Comparison of ENCODE assay signal across 16 cellular contexts in genomic region chr3:14284694-14285404, GRCh38.
"Had no signal": no experiment of that assay in that cellular context is flagged by ENCODE, and none has a peak within 500 bp of the region (broad histone marks: within the 10 kb centered on the region; RNA-seq: fewer than 3 reads in every experiment).

No MANE protein-coding gene starts in this region.

- H3K27ac ChIP-seq: hepatocyte, left lung, ovary, sigmoid colon, thoracic aorta had no signal

- ATAC-seq: activated CD8-positive, alpha-beta memory T cell treated with anti-CD3 and anti-CD28 coated beads, Interleukin-2, amount 10 ng/mL, durations not matched to agents 7 days and 5 days; left lung; T-cell had no signal

- H3K36me3 ChIP-seq: left lung, ovary, sigmoid colon, thoracic aorta had no signal

- H3K9me3 ChIP-seq: left lung, ovary, sigmoid colon, thoracic aorta had no signal

- H3K4me3 ChIP-seq: hepatocyte, left lung, ovary, sigmoid colon, thoracic aorta had no signal

- H3K36me3 Mint-ChIP-seq: activated CD4-positive, alpha-beta memory T cell treated with anti-CD3 and anti-CD28 coated beads for 36 hours; activated CD8-positive, alpha-beta memory T cell treated with anti-CD3 and anti-CD28 coated beads, Interleukin-2, amount 10 ng/mL, durations not matched to agents 7 days and 5 days; activated naive CD4-positive, alpha-beta T cell treated with anti-CD3 and anti-CD28 coated beads, Interleukin-2, amount 10 ng/mL, durations not matched to agents 7 days and 5 days; memory B cell; T-cell had no signal

- DNase-seq: activated CD4-positive, alpha-beta memory T cell treated with anti-CD3 and anti-CD28 coated beads for 36 hours; activated CD8-positive, alpha-beta memory T cell treated with anti-CD3 and anti-CD28 coated beads, Interleukin-2, amount 10 ng/mL, durations not matched to agents 7 days and 5 days; activated naive CD4-positive, alpha-beta T cell treated with anti-CD3 and anti-CD28 coated beads, Interleukin-2, amount 10 ng/mL, durations not matched to agents 7 days and 5 days; activated T-cell treated with anti-CD3 and anti-CD28 coated beads, Interleukin-2, amount 50 U/mL, for 1 hour; left lung; ovary; sigmoid colon; stimulated activated CD4-positive, alpha-beta T cell treated with anti-CD3 and anti-CD28 coated beads, Interleukin-12 subunit alpha, Interleukin-12 subunit beta, amount 100 ng/mL, for 4 hours; stimulated activated CD4-positive, alpha-beta T cell treated with anti-CD3 and anti-CD28 coated beads, Interleukin-2, amount 100 ng/mL, for 24 hours; T-cell; T-helper 9 cell had no signal

- H3K27ac Mint-ChIP-seq: activated CD4-positive, alpha-beta memory T cell treated with anti-CD3 and anti-CD28 coated beads for 36 hours; activated CD8-positive, alpha-beta memory T cell treated with anti-CD3 and anti-CD28 coated beads, Interleukin-2, amount 10 ng/mL, durations not matched to agents 7 days and 5 days; activated naive CD4-positive, alpha-beta T cell treated with anti-CD3 and anti-CD28 coated beads, Interleukin-2, amount 10 ng/mL, durations not matched to agents 7 days and 5 days; activated T-helper 2 cell treated with anti-CD3 and anti-CD28 coated beads, Interferon-gamma antibody, Interleukin-2, Interleukin-4, amounts not matched to agents 10 μg/mL and 5 μg/mL and 100 μg/mL, durations not matched to agents 14 hours and 24 hours and 36 hours; memory B cell; nephron; T-cell had no signal

- H3K4me1 Mint-ChIP-seq: activated CD8-positive, alpha-beta memory T cell treated with anti-CD3 and anti-CD28 coated beads, Interleukin-2, amount 10 ng/mL, durations not matched to agents 7 days and 5 days; activated naive CD4-positive, alpha-beta T cell treated with anti-CD3 and anti-CD28 coated beads, Interleukin-2, amount 10 ng/mL, durations not matched to agents 7 days and 5 days had no signal

- H3K79me2 ChIP-seq: hepatocyte had no signal

- H3K9me3 Mint-ChIP-seq: activated CD4-positive, alpha-beta memory T cell treated with anti-CD3 and anti-CD28 coated beads for 36 hours; activated naive CD4-positive, alpha-beta T cell treated with anti-CD3 and anti-CD28 coated beads, Interleukin-2, amount 10 ng/mL, durations not matched to agents 7 days and 5 days; activated T-helper 2 cell treated with anti-CD3 and anti-CD28 coated beads, Interferon-gamma antibody, Interleukin-2, Interleukin-4, amounts not matched to agents 10 μg/mL and 5 μg/mL and 100 μg/mL, durations not matched to agents 14 hours and 24 hours and 36 hours; memory B cell; nephron; T-cell had no signal

- H2AFZ ChIP-seq: hepatocyte had no signal

- H3K4me2 ChIP-seq: hepatocyte had no signal

- H3K27me3 ChIP-seq: hepatocyte, left lung, ovary, sigmoid colon had no signal

- H3K4me3 Mint-ChIP-seq: activated CD4-positive, alpha-beta memory T cell treated with anti-CD3 and anti-CD28 coated beads for 36 hours; activated CD8-positive, alpha-beta memory T cell treated with anti-CD3 and anti-CD28 coated beads, Interleukin-2, amount 10 ng/mL, durations not matched to agents 7 days and 5 days; activated naive CD4-positive, alpha-beta T cell treated with anti-CD3 and anti-CD28 coated beads, Interleukin-2, amount 10 ng/mL, durations not matched to agents 7 days and 5 days; memory B cell; T-cell had no signal
